In the genomic region with DNA sequence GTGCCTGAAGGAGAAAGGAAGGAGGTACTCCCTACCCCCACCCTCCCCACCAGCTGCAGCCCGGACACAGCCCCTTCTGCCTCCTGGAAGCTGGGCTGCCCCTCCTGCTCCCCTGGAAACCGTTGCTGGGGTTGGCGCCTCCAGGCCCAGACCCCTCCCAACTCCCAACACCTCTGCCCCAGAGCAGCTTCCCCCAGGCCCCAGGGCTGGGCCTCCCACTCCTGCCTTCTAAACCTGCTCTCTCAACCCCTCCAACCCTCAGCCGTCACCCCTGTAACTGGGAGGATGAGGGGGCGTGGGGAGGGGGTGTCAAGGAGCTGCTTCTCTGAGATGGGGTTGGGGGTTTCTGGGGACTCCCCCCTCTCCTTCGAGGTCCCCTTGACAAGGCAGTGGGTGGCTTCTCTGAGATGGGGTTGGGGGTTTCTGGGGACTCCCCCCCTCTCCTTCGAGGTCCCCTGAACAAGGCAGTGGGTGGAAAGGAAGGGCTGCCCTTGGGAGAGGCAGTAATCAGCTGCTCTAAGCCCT, we compare ENCODE assay signal across 15 cellular contexts.
"Had no signal": no experiment of that assay in that cellular context is flagged by ENCODE, and none has a peak within 500 bp of the region (broad histone marks: within the 10 kb centered on the region; RNA-seq: fewer than 3 reads in every experiment).

No MANE protein-coding gene starts in this region.

- ATAC-seq: activated CD4-positive, alpha-beta T cell treated with anti-CD3 and anti-CD28 coated beads for 36 hours; activated naive CD8-positive, alpha-beta T cell treated with anti-CD3 and anti-CD28 coated beads, Interleukin-2, amount 50 U/mL, for 24 hours; lower lobe of right lung; T-cell had no signal

- H3K4me3 ChIP-seq: lower lobe of right lung, ovary had no signal

- H3K27ac Mint-ChIP-seq: activated CD4-positive, alpha-beta memory T cell treated with anti-CD3 and anti-CD28 coated beads, Interleukin-2, amount 10 ng/mL, durations not matched to agents 7 days and 5 days; activated CD4-positive, alpha-beta T cell treated with anti-CD3 and anti-CD28 coated beads for 36 hours; activated naive CD8-positive, alpha-beta T cell treated with anti-CD3 and anti-CD28 coated beads, Interleukin-2, amount 50 U/mL, for 24 hours; stimulated activated naive CD8-positive, alpha-beta T cell treated with anti-CD3 and anti-CD28 coated beads, Interleukin-15, Interleukin-2, amounts not matched to agents 100 ng/mL and 50 ng/mL, for 24 hours had no signal

- H3K27ac ChIP-seq: lower lobe of right lung, ovary, WERI-Rb-1 had no signal

- H3K36me3 ChIP-seq: lower lobe of right lung, ovary had no signal

- H3K9me3 Mint-ChIP-seq: activated CD4-positive, alpha-beta memory T cell treated with anti-CD3 and anti-CD28 coated beads, Interleukin-2, amount 10 ng/mL, durations not matched to agents 7 days and 5 days; activated naive CD8-positive, alpha-beta T cell treated with anti-CD3 and anti-CD28 coated beads, Interleukin-2, amount 50 U/mL, for 24 hours; stimulated activated naive CD8-positive, alpha-beta T cell treated with anti-CD3 and anti-CD28 coated beads, Interleukin-15, Interleukin-2, amounts not matched to agents 100 ng/mL and 50 ng/mL, for 24 hours; T-cell had no signal

- FAIRE-seq: astrocyte had no signal

- H3K27me3 ChIP-seq: ovary had no signal

- H3K9me3 ChIP-seq: lower lobe of right lung, ovary had no signal

- H3K4me3 Mint-ChIP-seq: activated CD4-positive, alpha-beta memory T cell treated with anti-CD3 and anti-CD28 coated beads, Interleukin-2, amount 10 ng/mL, durations not matched to agents 7 days and 5 days; activated naive CD8-positive, alpha-beta T cell treated with anti-CD3 and anti-CD28 coated beads, Interleukin-2, amount 50 U/mL, for 24 hours; stimulated activated naive CD8-positive, alpha-beta T cell treated with anti-CD3 and anti-CD28 coated beads, Interleukin-15, Interleukin-2, amounts not matched to agents 100 ng/mL and 50 ng/mL, for 24 hours had no signal

- H3K36me3 Mint-ChIP-seq: T-cell had no signal

- DNase-seq: activated CD4-positive, alpha-beta memory T cell treated with anti-CD3 and anti-CD28 coated beads, Interleukin-2, amount 10 ng/mL, durations not matched to agents 7 days and 5 days; activated naive CD4-positive, alpha-beta T cell treated with Interleukin-2 at 50 U/mL for 16 hours; activated naive CD8-positive, alpha-beta T cell treated with anti-CD3 and anti-CD28 coated beads, Interleukin-2, amount 50 U/mL, for 24 hours; dermis blood vessel endothelial cell; hippocampal formation; lower lobe of right lung; midbrain; ovary; stimulated activated CD4-positive, alpha-beta T cell treated with anti-CD3 and anti-CD28 coated beads, Interleukin-15, amount 100 ng/mL, for 24 hours; stimulated activated CD4-positive, alpha-beta T cell treated with anti-CD3 and anti-CD28 coated beads, Interleukin-4, amount 100 ng/mL, for 24 hours; T-cell had no signal
